ENCODE assay signal across 15 cellular contexts in genomic region chr2:178317807-178318206, GRCh38.
"Had no signal": no experiment of that assay in that cellular context is flagged by ENCODE, and none has a peak within 500 bp of the region (broad histone marks: within the 10 kb centered on the region; RNA-seq: fewer than 3 reads in every experiment).

No MANE protein-coding gene starts in this region.

- H3K9me3 ChIP-seq: left ventricle myocardium inferior, thyroid gland had no signal

- H3K4me3 Mint-ChIP-seq: activated T-cell treated with anti-CD3 and anti-CD28 coated beads, Interleukin-2, amount 50 U/mL, for 4 hours; memory B cell; naive thymus-derived CD4-positive, alpha-beta T cell; neural progenitor cell had no signal

- H2AFZ ChIP-seq: neural progenitor cell had no signal

- H3K27me3 Mint-ChIP-seq: progenitor cell of endocrine pancreas had no signal

- H3K36me3 ChIP-seq: left ventricle myocardium inferior, neural progenitor cell, thyroid gland had no signal

- H3K9ac ChIP-seq: neural progenitor cell had no signal

- H3K36me3 Mint-ChIP-seq: memory B cell; naive thymus-derived CD4-positive, alpha-beta T cell; neural progenitor cell had no signal

- H3K4me1 Mint-ChIP-seq: memory B cell; naive thymus-derived CD4-positive, alpha-beta T cell; neural progenitor cell had no signal

- H3K27ac ChIP-seq: left ventricle myocardium inferior, neural progenitor cell, thyroid gland had no signal

- H3K9me3 Mint-ChIP-seq: activated T-cell treated with anti-CD3 and anti-CD28 coated beads, Interleukin-2, amount 50 U/mL, for 4 hours; memory B cell; naive thymus-derived CD4-positive, alpha-beta T cell; neural progenitor cell had no signal

- H3K27me3 ChIP-seq: neural progenitor cell, thyroid gland had no signal

- H3K4me3 ChIP-seq: left ventricle myocardium inferior, neural progenitor cell, thyroid gland had no signal

- H3K4me1 ChIP-seq: neural progenitor cell had no signal

- DNase-seq: activated CD4-positive, alpha-beta T cell treated with anti-CD3 and anti-CD28 coated beads, Interleukin-2, amount 50 U/mL, for 1 hour; activated CD8-positive, alpha-beta memory T cell treated with anti-CD3 and anti-CD28 coated beads, Interleukin-2, amount 50 U/mL, for 4 hours; activated effector memory CD4-positive, alpha-beta T cell treated with Interleukin-2 at 50 U/mL for 16 hours; activated naive CD4-positive, alpha-beta T cell treated with anti-CD3 and anti-CD28 coated beads, Interleukin-2, amount 50 U/mL, for 16 hours; activated T-cell treated with anti-CD3 and anti-CD28 coated beads, Interleukin-2, amount 50 U/mL, for 4 hours; effector CD4-positive, alpha-beta T cell; left ventricle myocardium inferior; naive thymus-derived CD4-positive, alpha-beta T cell; stimulated activated CD4-positive, alpha-beta T cell treated with anti-CD3 and anti-CD28 coated beads, Interleukin-12 subunit alpha, Interleukin-12 subunit beta, amount 100 ng/mL, for 4 hours; stimulated activated CD4-positive, alpha-beta T cell treated with anti-CD3 and anti-CD28 coated beads, Interleukin-1b, Interleukin-23, amount 100 ng/mL, for 48 hours; stimulated activated naive CD4-positive, alpha-beta T cell treated with Interleukin-2 at 50 U/mL for 16 hours; thyroid gland had no signal

- H3K4me2 ChIP-seq: neural progenitor cell had no signal

- H3K27ac Mint-ChIP-seq: memory B cell; naive thymus-derived CD4-positive, alpha-beta T cell; neural progenitor cell; progenitor cell of endocrine pancreas had no signal
